In the genomic region with DNA sequence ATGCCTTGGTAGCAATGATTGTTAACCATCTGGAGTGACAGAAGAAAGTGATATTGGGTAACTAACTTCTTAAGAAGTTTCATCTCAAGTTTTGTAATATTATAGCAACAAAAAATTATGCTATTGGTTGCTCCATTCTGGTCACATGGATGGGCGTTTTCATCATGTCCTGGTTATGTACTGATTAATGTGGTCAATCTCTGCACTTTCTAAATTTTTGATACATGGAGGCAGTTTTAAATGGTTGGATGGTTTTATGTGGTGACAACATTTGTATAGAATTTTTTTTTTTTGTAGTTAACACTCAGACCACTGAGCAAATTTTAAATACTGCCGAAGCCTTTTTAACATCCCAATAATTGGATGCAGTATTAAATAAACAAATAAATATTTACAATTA, we compare ENCODE assay signal across 1 cellular context.
TF ChIP-seq lines count a peak whose summit lies in the region.

No MANE protein-coding gene starts in this region.

TF ChIP-seq in A549, 52 proteins besides CTCF, POLR2A, EP300 and RAD21 (continued from another document):
- no peak for TF ChIP-seq MAX (IDR thresholded peaks at IDR 0.05)
- TF ChIP-seq CHD4 (IDR thresholded peaks at IDR 0.05; ENCODE audit: borderline replicate concordance): no peak
- no peak for TF ChIP-seq ESRRA (IDR thresholded peaks at IDR 0.05; ENCODE audit: borderline replicate concordance, low read length)
- TF ChIP-seq, protein P1, sequence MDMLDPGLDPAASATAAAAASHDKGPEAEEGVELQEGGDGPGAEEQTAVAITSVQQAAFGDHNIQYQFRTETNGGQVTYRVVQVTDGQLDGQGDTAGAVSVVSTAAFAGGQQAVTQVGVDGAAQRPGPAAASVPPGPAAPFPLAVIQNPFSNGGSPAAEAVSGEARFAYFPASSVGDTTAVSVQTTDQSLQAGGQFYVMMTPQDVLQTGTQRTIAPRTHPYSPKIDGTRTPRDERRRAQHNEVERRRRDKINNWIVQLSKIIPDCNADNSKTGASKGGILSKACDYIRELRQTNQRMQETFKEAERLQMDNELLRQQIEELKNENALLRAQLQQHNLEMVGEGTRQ (IDR thresholded peaks at IDR 0.05): no peak
- no peak for TF ChIP-seq EHMT2 (IDR thresholded peaks at IDR 0.05; ENCODE audit: low read depth)
- TF ChIP-seq REST (IDR thresholded peaks at IDR 0.05): no peak
- TF ChIP-seq, protein P2, sequence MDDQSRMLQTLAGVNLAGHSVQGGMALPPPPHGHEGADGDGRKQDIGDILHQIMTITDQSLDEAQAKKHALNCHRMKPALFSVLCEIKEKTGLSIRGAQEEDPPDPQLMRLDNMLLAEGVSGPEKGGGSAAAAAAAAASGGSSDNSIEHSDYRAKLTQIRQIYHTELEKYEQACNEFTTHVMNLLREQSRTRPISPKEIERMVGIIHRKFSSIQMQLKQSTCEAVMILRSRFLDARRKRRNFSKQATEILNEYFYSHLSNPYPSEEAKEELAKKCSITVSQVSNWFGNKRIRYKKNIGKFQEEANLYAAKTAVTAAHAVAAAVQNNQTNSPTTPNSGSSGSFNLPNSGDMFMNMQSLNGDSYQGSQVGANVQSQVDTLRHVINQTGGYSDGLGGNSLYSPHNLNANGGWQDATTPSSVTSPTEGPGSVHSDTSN (IDR thresholded peaks at IDR 0.05): no peak
- TF ChIP-seq, protein P3, sequence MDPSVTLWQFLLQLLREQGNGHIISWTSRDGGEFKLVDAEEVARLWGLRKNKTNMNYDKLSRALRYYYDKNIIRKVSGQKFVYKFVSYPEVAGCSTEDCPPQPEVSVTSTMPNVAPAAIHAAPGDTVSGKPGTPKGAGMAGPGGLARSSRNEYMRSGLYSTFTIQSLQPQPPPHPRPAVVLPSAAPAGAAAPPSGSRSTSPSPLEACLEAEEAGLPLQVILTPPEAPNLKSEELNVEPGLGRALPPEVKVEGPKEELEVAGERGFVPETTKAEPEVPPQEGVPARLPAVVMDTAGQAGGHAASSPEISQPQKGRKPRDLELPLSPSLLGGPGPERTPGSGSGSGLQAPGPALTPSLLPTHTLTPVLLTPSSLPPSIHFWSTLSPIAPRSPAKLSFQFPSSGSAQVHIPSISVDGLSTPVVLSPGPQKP (IDR thresholded peaks at IDR 0.05; ENCODE audit: low read depth, low read length): no peak
- no peak for TF ChIP-seq FOXS1 (CRISPR knock-in tag; IDR thresholded peaks at IDR 0.05)
- TF ChIP-seq RNF2 (IDR thresholded peaks at IDR 0.05; ENCODE audit: borderline replicate concordance, low read depth): no peak
- TF ChIP-seq MAFK (IDR thresholded peaks at IDR 0.05; ENCODE audit: partially characterized antibody): no peak
- TF ChIP-seq SMC3 (IDR thresholded peaks at IDR 0.05): no peak
- TF ChIP-seq SREBF2 (IDR thresholded peaks at IDR 0.05): no peak
TF ChIP-seq in A549: peak in this region for 0.
